Comparison of ENCODE assay signal across 8 cellular contexts in the genomic region with DNA sequence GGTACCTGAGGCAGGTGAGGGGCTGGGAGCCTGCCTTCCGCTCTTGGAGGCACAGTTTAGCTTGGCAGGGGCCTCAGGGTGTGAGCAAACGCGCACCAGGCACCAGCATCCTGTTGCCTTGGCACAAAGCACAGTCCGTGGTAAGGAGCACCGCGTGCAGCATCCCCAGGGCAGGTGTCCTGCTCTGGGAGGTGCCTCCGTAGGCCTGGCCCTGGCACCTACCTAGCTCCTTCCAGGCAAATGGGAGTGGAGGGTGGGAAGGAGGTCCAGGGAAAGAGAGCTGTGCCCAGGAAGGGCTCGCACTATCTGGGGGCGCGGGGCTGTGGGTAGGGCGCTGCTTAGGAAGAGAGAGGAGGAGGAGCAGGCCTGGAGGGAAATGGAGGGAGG. TPM values are rescaled to one million over a fixed set of nuclear protein-coding genes. Genes with fewer than 3 reads are reported as not detected.
A peak's percentile ranks its signal among the peaks of the same experiment; 100 is the strongest.
DNase-seq lines count a peak whose midpoint lies in the region; ATAC-seq and TF ChIP-seq lines count a peak whose summit lies in the region.

No MANE protein-coding gene starts in this region.

- peak; percentile 61 for DNase-seq in activated CD4-positive, alpha-beta T cell treated with anti-CD3 and anti-CD28 coated beads, Interleukin-2, amount 10 ng/mL, durations not matched to agents 24 days and 14 days
- DNase-seq in activated CD4-positive, alpha-beta T cell treated with anti-CD3 and anti-CD28 coated beads, Interleukin-2, amount 50 U/mL, for 1 hour, result no peak
- DNase-seq in Peyer's patch (no peak), osteocyte (ENCODE audit: extremely low spot score, unreplicated experiment) (no peak)

- no peak overlapping the region for H3K27ac Mint-ChIP-seq in activated CD4-positive, alpha-beta T cell treated with anti-CD3 and anti-CD28 coated beads, Interleukin-2, amount 10 ng/mL, durations not matched to agents 24 days and 14 days
- no peak overlapping the region for H3K27ac Mint-ChIP-seq in osteocyte (ENCODE audit: unreplicated experiment)

- TF ChIP-seq CTCF in Peyer's patch (IDR thresholded peaks at IDR 0.05), result no peak
- TF ChIP-seq CTCF in osteocyte (IDR thresholded peaks at IDR 0.05), result no peak

- H3K27ac ChIP-seq in Peyer's patch (peak overlapping the region in 2 of 4 donors; percentile 13 to 91), iPS-20b (ENCODE audit: low read length) (no peak overlapping the region), thymus (ENCODE audit: low read depth) (no peak overlapping the region)

- H3K4me3 Mint-ChIP-seq in activated CD4-positive, alpha-beta T cell treated with anti-CD3 and anti-CD28 coated beads, Interleukin-2, amount 10 ng/mL, durations not matched to agents 24 days and 14 days, result no peak overlapping the region
- H3K4me3 Mint-ChIP-seq in osteocyte (ENCODE audit: unreplicated experiment), result no peak overlapping the region

- no peaks in the 10 kb centered on the region for H3K9me3 ChIP-seq in Peyer's patch
- no peaks in the 10 kb centered on the region for H3K9me3 ChIP-seq in iPS-20b (ENCODE audit: insufficient read depth, low read depth, low read length)
- peaks cover under 1% of the 10 kb centered on the region for H3K9me3 ChIP-seq in thymus (ENCODE audit: control insufficient read depth)

- peaks cover 4 to 76% (median 37%) of the 10 kb centered on the region in 4 donors for H3K4me1 ChIP-seq in Peyer's patch
- H3K4me1 ChIP-seq in iPS-20b (ENCODE audit: insufficient read depth, low read length), result peaks cover 34% of the 10 kb centered on the region
- peaks cover 42% of the 10 kb centered on the region for H3K4me1 ChIP-seq in thymus (ENCODE audit: control insufficient read depth, insufficient read depth, low read length)

- WGBS in thymus, result 15% methylated on average over 11 of the region's 11 CpGs

- ATAC-seq in GM21528 (IDR thresholded peaks at IDR 0.05; ENCODE audit: low FRiP score, unreplicated experiment) (no peak), esophagus mucosa (no peak)

- intact Hi-C loops in activated CD4-positive, alpha-beta T cell treated with anti-CD3 and anti-CD28 coated beads, Interleukin-2, amount 10 ng/mL, durations not matched to agents 24 days and 14 days (cut with micrococcal nuclease), result loop anchor here (1.0 to 5.0 kb wide), 5 partner anchors 56 to 583 kb away; partner anchors contain the start of genes GINS2 and KIAA0513

- no peak for TF ChIP-seq POLR2A in Peyer's patch (IDR thresholded peaks at IDR 0.05)

- H3K9ac ChIP-seq in iPS-20b (ENCODE audit: low read depth, low read length), result peak overlapping the region; percentile 45; the same call in 1 of the 2 replicates

- H3K4me1 Mint-ChIP-seq in activated CD4-positive, alpha-beta T cell treated with anti-CD3 and anti-CD28 coated beads, Interleukin-2, amount 10 ng/mL, durations not matched to agents 24 days and 14 days, result peaks cover 17% of the 10 kb centered on the region
- peaks cover 45% of the 10 kb centered on the region for H3K4me1 Mint-ChIP-seq in osteocyte (ENCODE audit: unreplicated experiment)

- H3K27me3 ChIP-seq in Peyer's patch (no peaks in the 10 kb centered on the region), iPS-20b (ENCODE audit: insufficient read depth, low read length) (peaks cover 25% of the 10 kb centered on the region; the same call in 1 of the 2 replicates), thymus (ENCODE audit: control insufficient read depth, insufficient read depth) (no peaks in the 10 kb centered on the region)

- peak overlapping the region in 3 of 4 donors; percentile 64 to 82 (median 65) for H3K4me3 ChIP-seq in Peyer's patch
- no peak overlapping the region; the same call in 1 of the 2 replicates for H3K4me3 ChIP-seq in iPS-20b (ENCODE audit: low read length)
- H3K4me3 ChIP-seq in thymus (ENCODE audit: low read length), result peak overlapping the region; percentile 1

- H3K36me3 Mint-ChIP-seq in activated CD4-positive, alpha-beta T cell treated with anti-CD3 and anti-CD28 coated beads, Interleukin-2, amount 10 ng/mL, durations not matched to agents 24 days and 14 days (ENCODE audit: low read depth), result no peaks in the 10 kb centered on the region
- no peaks in the 10 kb centered on the region for H3K36me3 Mint-ChIP-seq in osteocyte (ENCODE audit: unreplicated experiment)

- no peaks in the 10 kb centered on the region for H3K9me3 Mint-ChIP-seq in activated CD4-positive, alpha-beta T cell treated with anti-CD3 and anti-CD28 coated beads, Interleukin-2, amount 10 ng/mL, durations not matched to agents 24 days and 14 days
- no peaks in the 10 kb centered on the region for H3K9me3 Mint-ChIP-seq in osteocyte (ENCODE audit: unreplicated experiment)

- peaks cover 1% of the 10 kb centered on the region for H3K27me3 Mint-ChIP-seq in activated CD4-positive, alpha-beta T cell treated with anti-CD3 and anti-CD28 coated beads, Interleukin-2, amount 10 ng/mL, durations not matched to agents 24 days and 14 days
- H3K27me3 Mint-ChIP-seq in osteocyte (ENCODE audit: unreplicated experiment), result no peaks in the 10 kb centered on the region

- H3K36me3 ChIP-seq in Peyer's patch (no peaks in the 10 kb centered on the region), iPS-20b (ENCODE audit: insufficient read depth, low read depth, low read length) (no peaks in the 10 kb centered on the region), thymus (ENCODE audit: control insufficient read depth, insufficient read depth) (peaks cover 10% of the 10 kb centered on the region)

RNA-seq across cellular contexts. Expression of gene GSE1, which starts 3.1 kb away (rescaled TPM):
- total RNA-seq in activated CD4-positive, alpha-beta T cell treated with anti-CD3 and anti-CD28 coated beads, Interleukin-2, amount 10 ng/mL, durations not matched to agents 24 days and 14 days, result 34.1 and 37.5 TPM in 2 replicates
- total RNA-seq in Peyer's patch, result 100 to 1,000 TPM in 3 of 4 donors, 10 to 100 TPM in 1; 79.7 to 196 (median 143) TPM
- polyA plus RNA-seq in thymus, result 29.9 TPM
- 23.9 TPM for total RNA-seq in esophagus mucosa
- total RNA-seq in osteocyte, result 57.3 and 64.1 TPM in 2 replicates
